ENCODE assay signal across 14 cellular contexts in the genomic region with DNA sequence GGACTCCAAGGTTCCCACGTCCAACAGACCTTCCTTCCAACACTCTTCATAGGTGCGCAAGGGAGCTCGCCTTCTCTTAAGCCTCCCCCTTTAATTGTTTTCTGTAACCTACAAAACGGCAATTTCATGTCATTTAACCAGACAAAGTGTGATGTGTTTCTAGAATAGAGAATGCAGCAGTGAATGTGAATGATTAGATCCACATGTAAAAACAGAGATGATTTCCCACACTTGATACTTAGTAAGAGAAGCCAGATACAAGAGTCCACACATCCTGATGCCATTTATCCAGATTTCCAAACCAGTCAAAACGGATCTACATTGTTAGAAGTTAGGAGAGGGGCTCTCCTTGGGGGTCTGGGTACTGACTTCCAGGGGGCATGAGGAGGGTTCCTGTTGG.
DNase-seq lines count a peak whose midpoint lies in the region; ATAC-seq and TF ChIP-seq lines count a peak whose summit lies in the region.
"Had no signal": no experiment of that assay in that cellular context is flagged by ENCODE, and none has a peak within 500 bp of the region (broad histone marks: within the 10 kb centered on the region; RNA-seq: fewer than 3 reads in every experiment).

No MANE protein-coding gene starts in this region.

- H3K4me1 Mint-ChIP-seq in endodermal cell = peaks cover 5% of the 10 kb centered on the region
- peaks cover 0 to 53% (median 6%) of the 10 kb centered on the region in 7 donors for H3K4me1 Mint-ChIP-seq in naive thymus-derived CD4-positive, alpha-beta T cell

- H3K36me3 ChIP-seq in DOHH2 (ENCODE audit: control insufficient read depth, low read length) = no peaks in the 10 kb centered on the region
- no peaks in the 10 kb centered on the region for H3K36me3 ChIP-seq in Karpas-422 (ENCODE audit: insufficient read depth, low read length)
- H3K36me3 ChIP-seq in endodermal cell (ENCODE audit: control insufficient read depth, insufficient read depth, low read length) = no peaks in the 10 kb centered on the region
- H3K36me3 ChIP-seq in naive thymus-derived CD4-positive, alpha-beta T cell (ENCODE audit: control insufficient read depth in 2 of 3, insufficient read depth in 3 of 3, low read length in 3 of 3) = no peaks in the 10 kb centered on the region
- H3K36me3 ChIP-seq: BE2C, HAP-1, prostate gland, thyroid gland had no signal

- H3K27ac ChIP-seq in DOHH2 (ENCODE audit: low read depth, low read length) (peak overlapping the region; percentile 86), Karpas-422 (ENCODE audit: low read length) (no peak overlapping the region), endodermal cell (ENCODE audit: low read depth, low read length) (no peak overlapping the region)
- no peak overlapping the region for H3K27ac ChIP-seq in naive thymus-derived CD4-positive, alpha-beta T cell (ENCODE audit: low read depth, low read length)
- H3K27ac ChIP-seq: prostate gland, thyroid gland had no signal

- H3K4me3 ChIP-seq in DOHH2 (ENCODE audit: low read length) = peak overlapping the region; percentile 55
- peak overlapping the region; percentile 18 for H3K4me3 ChIP-seq in GM12875 (ENCODE audit: low read depth, low read length)
- H3K4me3 ChIP-seq in Karpas-422 (ENCODE audit: low read length) = no peak overlapping the region
- no peak overlapping the region for H3K4me3 ChIP-seq in endodermal cell (ENCODE audit: low read length)
- H3K4me3 ChIP-seq in naive thymus-derived CD4-positive, alpha-beta T cell (ENCODE audit: low read length) = no peak overlapping the region
- H3K4me3 ChIP-seq: HAP-1, prostate gland, thyroid gland had no signal

- H3K36me3 Mint-ChIP-seq in endodermal cell (ENCODE audit: low read depth) = no peaks in the 10 kb centered on the region
- H3K36me3 Mint-ChIP-seq in naive thymus-derived CD4-positive, alpha-beta T cell = no peaks in the 10 kb centered on the region

- peak overlapping the region; percentile 72 for H3K4me2 ChIP-seq in DOHH2 (ENCODE audit: low read length)
- peak overlapping the region; percentile 1 for H3K4me2 ChIP-seq in Karpas-422 (ENCODE audit: low read depth, low read length, poor library complexity, severe bottlenecking)

- no peak for ATAC-seq in naive thymus-derived CD4-positive, alpha-beta T cell

- H3K4me1 ChIP-seq in DOHH2 (ENCODE audit: control insufficient read depth, low read length) = peaks cover 100% of the 10 kb centered on the region
- peaks cover 26% of the 10 kb centered on the region for H3K4me1 ChIP-seq in Karpas-422 (ENCODE audit: low read length)
- H3K4me1 ChIP-seq in endodermal cell (ENCODE audit: control insufficient read depth, insufficient read depth, low read length) = no peaks in the 10 kb centered on the region
- peaks cover 3 to 4% of the 10 kb centered on the region in 2 donors for H3K4me1 ChIP-seq in naive thymus-derived CD4-positive, alpha-beta T cell (ENCODE audit: control insufficient read depth in 2 of 2, insufficient read depth in 2 of 2, low read length in 2 of 2)
- H3K4me1 ChIP-seq: BE2C, HAP-1, prostate gland had no signal

- 84 to 90% methylated on average over 3 to 4 of the region's 5 CpGs for WGBS in endodermal cell (ENCODE audit: insufficient coverage in 1 of 2, insufficient read length in 1 of 2), 2 experiments

- H3K9me3 Mint-ChIP-seq in endodermal cell = no peaks in the 10 kb centered on the region
- no peaks in the 10 kb centered on the region for H3K9me3 Mint-ChIP-seq in naive thymus-derived CD4-positive, alpha-beta T cell

- no peak overlapping the region for H2AFZ ChIP-seq in Karpas-422 (ENCODE audit: low read length)

- peaks cover 8% of the 10 kb centered on the region; the same call in 1 of the 2 replicates for H3K27me3 ChIP-seq in DOHH2 (ENCODE audit: control insufficient read depth, low read length)
- H3K27me3 ChIP-seq in Karpas-422 (ENCODE audit: low read length) = no peaks in the 10 kb centered on the region
- H3K27me3 ChIP-seq in endodermal cell (ENCODE audit: control insufficient read depth, insufficient read depth, low read length, poor library complexity, severe bottlenecking) = no peaks in the 10 kb centered on the region
- H3K27me3 ChIP-seq in naive thymus-derived CD4-positive, alpha-beta T cell (ENCODE audit: control insufficient read depth in 2 of 2, insufficient read depth in 2 of 2, low read length in 2 of 2) = no peaks in the 10 kb centered on the region
- H3K27me3 ChIP-seq: thyroid gland had no signal

- H3K9ac ChIP-seq in Karpas-422 (ENCODE audit: low read length) (no peak overlapping the region), endodermal cell (ENCODE audit: extremely low read depth, low read length, poor library complexity, severe bottlenecking) (no peak overlapping the region)

- CTCF ChIA-PET in naive thymus-derived CD4-positive, alpha-beta T cell (lab: Charles Lee) = interaction anchor here (0.6 to 9.8 kb wide), 5 partner anchors 11 to 167 kb away, joined by 3 to 168 read pairs (median 4); no protein-coding TSS in a partner anchor

- H3K4me3 Mint-ChIP-seq in endodermal cell = no peak overlapping the region
- peak overlapping the region in 1 of 10 donors; percentile 73 for H3K4me3 Mint-ChIP-seq in naive thymus-derived CD4-positive, alpha-beta T cell

- H3K9me3 ChIP-seq in DOHH2 (ENCODE audit: control insufficient read depth, insufficient read depth, low read length) (no peaks in the 10 kb centered on the region), Karpas-422 (ENCODE audit: low read length) (no peaks in the 10 kb centered on the region), endodermal cell (ENCODE audit: control insufficient read depth, low read length) (no peaks in the 10 kb centered on the region)
- no peaks in the 10 kb centered on the region for H3K9me3 ChIP-seq in naive thymus-derived CD4-positive, alpha-beta T cell (ENCODE audit: control insufficient read depth in 2 of 3, low read length in 3 of 3)
- H3K9me3 ChIP-seq: BE2C, HAP-1, prostate gland, thyroid gland had no signal

- H3K9me2 ChIP-seq in DOHH2 (replicated peaks; ENCODE audit: control insufficient read depth, low read length) (no peaks in the 10 kb centered on the region), Karpas-422 (replicated peaks; ENCODE audit: insufficient read depth, low read length) (no peaks in the 10 kb centered on the region)

- H3K27me3 Mint-ChIP-seq in endodermal cell (ENCODE audit: insufficient read depth) = peaks cover 3% of the 10 kb centered on the region
- peaks cover 0 to 16% (median 5%) of the 10 kb centered on the region in 5 donors for H3K27me3 Mint-ChIP-seq in naive thymus-derived CD4-positive, alpha-beta T cell

- H3K27ac Mint-ChIP-seq in endodermal cell = no peak overlapping the region
- peak overlapping the region in 1 of 9 donors; percentile 80 for H3K27ac Mint-ChIP-seq in naive thymus-derived CD4-positive, alpha-beta T cell

- no peaks in the 10 kb centered on the region for H4K20me1 ChIP-seq in DOHH2 (ENCODE audit: control insufficient read depth, insufficient read depth, low read depth, low read length)
- H4K20me1 ChIP-seq in Karpas-422 (ENCODE audit: insufficient read depth, low read depth, low read length) = no peaks in the 10 kb centered on the region

- TF ChIP-seq CTCF in DOHH2 (IDR thresholded peaks at IDR 0.05; ENCODE audit: low read depth, low read length, poor library complexity, severe bottlenecking) (no peak), GM12875 (IDR thresholded peaks at IDR 0.05; ENCODE audit: borderline replicate concordance, insufficient read depth, low read depth, low read length) (no peak), endodermal cell (conservative IDR thresholded peaks at IDR 0.05) (no peak)

- DNase-seq in Karpas-422 = no peak
- peak; percentile 15 for DNase-seq in endodermal cell
- no peak for DNase-seq in naive thymus-derived CD4-positive, alpha-beta T cell
- DNase-seq in SW480 (ENCODE audit: low spot score) = no peak
- DNase-seq in effector CD8-positive, alpha-beta T cell (lab: John Stamatoyannopoulos, UW) = no peak
- DNase-seq: BE2C, GF-D8, NCI-H1092 treated with DMSO at 0.1 percent for 48 hours, NCI-H774, thyroid gland had no signal

- POLR2A ChIA-PET in naive thymus-derived CD4-positive, alpha-beta T cell (lab: Charles Lee) = interaction anchor here (0.6 kb wide), 1 partner anchor 85 kb away, joined by 3 read pairs; no protein-coding TSS in a partner anchor

- peaks cover 30% of the 10 kb centered on the region for H3F3A ChIP-seq in DOHH2 (ENCODE audit: control insufficient read depth, insufficient read depth)

- intact Hi-C loops in naive thymus-derived CD4-positive, alpha-beta T cell (cut with micrococcal nuclease) = loop anchor here (5.0 kb wide), 2 partner anchors 51 to 86 kb away; no protein-coding TSS in a partner anchor

- H3K79me2 ChIP-seq in DOHH2 (ENCODE audit: control insufficient read depth, low read length) (no peaks in the 10 kb centered on the region), Karpas-422 (ENCODE audit: low read length) (no peaks in the 10 kb centered on the region)

Comparison
In these comparisons a context has a peak if more than half of its experiments do, and no peak if none do; other contexts are left out.
1. H3K4me3 ChIP-seq: peak in DOHH2 (single experiment) and GM12875 (single experiment); none in Karpas-422 (single experiment), endodermal cell (single experiment) and naive thymus-derived CD4-positive, alpha-beta T cell (single experiment).